1 cellular context compared by ENCODE assay signal in genomic region chr5:110916373-110917049, GRCh38.
TF ChIP-seq lines count a peak whose summit lies in the region.

No MANE protein-coding gene starts in this region.

TF ChIP-seq in GM23338, 12 proteins besides CTCF, POLR2A, EP300 and RAD21 (continued from another document):
- TF ChIP-seq REST (IDR thresholded peaks at IDR 0.05; ENCODE audit: unreplicated experiment) = no peak
- TF ChIP-seq EZH2 (IDR thresholded peaks at IDR 0.05; ENCODE audit: low read depth, unreplicated experiment) = no peak
- no peak for TF ChIP-seq ZNF462 (CRISPR knock-in tag; IDR thresholded peaks at IDR 0.05)
- TF ChIP-seq ETS1 (IDR thresholded peaks at IDR 0.05) = no peak
